8 cellular contexts compared by ENCODE assay signal in the genomic region with DNA sequence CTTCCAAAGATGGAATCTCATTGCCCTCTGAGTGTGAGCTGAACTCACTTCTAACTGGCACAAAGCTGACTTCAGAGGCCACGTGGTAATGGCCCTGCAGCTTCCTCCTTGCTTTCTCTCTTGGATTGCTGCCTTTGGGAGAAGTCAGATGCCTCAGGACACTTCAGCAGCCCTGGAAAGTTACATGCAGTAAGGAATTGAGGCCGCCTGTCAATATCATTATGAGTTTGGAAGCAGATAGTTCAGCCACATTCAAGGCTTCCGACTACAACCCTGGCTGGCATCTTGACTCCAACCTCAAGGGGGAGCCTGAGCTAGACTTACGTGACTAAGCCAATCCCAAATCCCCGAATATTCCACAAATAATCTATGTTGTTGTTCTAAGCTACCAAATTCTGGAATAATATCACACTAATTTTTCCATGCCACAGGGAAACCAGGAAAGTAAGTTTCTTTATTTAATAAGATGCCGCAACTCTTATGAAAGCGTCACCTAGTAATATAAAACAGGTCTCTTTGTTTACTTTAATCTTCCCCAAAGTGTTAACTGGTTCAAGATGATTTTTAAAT. TPM values are rescaled to one million over a fixed set of nuclear protein-coding genes. Genes with fewer than 3 reads are reported as not detected.
DNase-seq lines count a peak whose midpoint lies in the region; ATAC-seq and TF ChIP-seq lines count a peak whose summit lies in the region.

No MANE protein-coding gene starts in this region.

- H3K36me3 ChIP-seq in PC-9 (ENCODE audit: low read depth) = peaks cover 48% of the 10 kb centered on the region
- H3K36me3 ChIP-seq in muscle layer of colon (ENCODE audit: insufficient read depth, low read length) = peaks cover 17% of the 10 kb centered on the region

- H3K27me3 ChIP-seq in PC-9 (ENCODE audit: insufficient read depth, low read depth) (no peaks in the 10 kb centered on the region), muscle layer of colon (ENCODE audit: control insufficient read depth in 1 of 2, insufficient read depth in 2 of 2, low read length in 2 of 2) (no peaks in the 10 kb centered on the region)

- H3K9me2 ChIP-seq in PC-9 (ENCODE audit: insufficient read depth) = no peaks in the 10 kb centered on the region

- no peak overlapping the region for H3K4me2 ChIP-seq in PC-9

- no peak overlapping the region for H3K4me3 ChIP-seq in PC-9
- H3K4me3 ChIP-seq in muscle layer of colon (ENCODE audit: low read depth in 1 of 2, low read length in 2 of 2) = no peak overlapping the region

- H3K27ac ChIP-seq in PC-9 (peak overlapping the region; percentile 27), epithelial cell of prostate (peak overlapping the region; percentile 32), muscle layer of colon (ENCODE audit: low read depth, low read length) (peak overlapping the region; percentile 76)

- intact Hi-C loops in PC-9 (cut with micrococcal nuclease; ENCODE audit: unreplicated experiment) = loop anchor here (1.0 to 5.0 kb wide), 2 partner anchors 142 to 252 kb away; no protein-coding TSS in a partner anchor

- no peak for ATAC-seq in GM18861 (IDR thresholded peaks at IDR 0.05; ENCODE audit: unreplicated experiment)

- in situ Hi-C loops in GM13977 (cut with MboI; ENCODE audit: low pct_unique_long_range_greater_than_20kb, low sequenced_read_pairs, unreplicated experiment) = loop anchor here (25.0 kb wide), 1 partner anchor 137 kb away; no protein-coding TSS in a partner anchor

- CTCF ChIA-PET in PC-9 (lab: Charles Lee) = interaction anchor here (0.6 to 1.3 kb wide), 9 partner anchors 15 to 200 kb away, joined by 3 to 13 read pairs (median 4); no protein-coding TSS in a partner anchor

- POLR2A ChIA-PET in PC-9 (lab: Charles Lee; ENCODE audit: unreplicated experiment) = interaction anchor here (0.6 to 1.2 kb wide), 5 partner anchors 14 to 78 kb away, joined by 3 to 13 read pairs (median 7); a partner anchor contains a TSS

- H2AFZ ChIP-seq in PC-9 = no peak overlapping the region

- H3K9ac ChIP-seq in muscle layer of colon (ENCODE audit: low read length) = no peak overlapping the region

- DNase-seq in Ammon's horn (ENCODE audit: low spot score) (peak; percentile 76), GM13977 (ENCODE audit: low spot score) (no peak), PC-9 (peak; percentile 39 to 57), epithelial cell of prostate (ENCODE audit: low read depth, low spot score) (no peak), NK-92 (lab: John Stamatoyannopoulos, UW; ENCODE audit: unreplicated experiment) (no peak)
- no peak for DNase-seq in activated CD4-positive, alpha-beta T cell treated with anti-CD3 and anti-CD28 coated beads, Interleukin-2, amount 50 U/mL, for 4 hours

- H3K79me2 ChIP-seq in PC-9 (ENCODE audit: low read depth) = peaks cover 37% of the 10 kb centered on the region

- peaks cover 39% of the 10 kb centered on the region for H3F3A ChIP-seq in PC-9 (ENCODE audit: insufficient read depth, low read depth)

- peaks cover 24% of the 10 kb centered on the region for H3K4me1 ChIP-seq in PC-9 (replicated peaks; ENCODE audit: insufficient read depth)
- H3K4me1 ChIP-seq in muscle layer of colon (ENCODE audit: insufficient read depth, low read length) = peaks cover 15% of the 10 kb centered on the region

- no peaks in the 10 kb centered on the region for H4K20me1 ChIP-seq in PC-9 (ENCODE audit: insufficient read depth)

- peak; percentile 53 for TF ChIP-seq CTCF in GM13977 (IDR thresholded peaks at IDR 0.05; ENCODE audit: extremely low read depth, insufficient read depth, missing control alignments)
- peak; percentile 81 for TF ChIP-seq CTCF in PC-9 (conservative IDR thresholded peaks at IDR 0.05)

- H3K9me3 ChIP-seq in PC-9 (ENCODE audit: insufficient read depth, low read depth) = no peaks in the 10 kb centered on the region
- no peaks in the 10 kb centered on the region for H3K9me3 ChIP-seq in muscle layer of colon (ENCODE audit: low read length)

- no TSS peak for BruUV-seq in PC-9 (replicated peaks; lab: Mats Ljungman, UMichigan)

RNA-seq across cellular contexts. Expression of a gene that starts 13.6 kb away (rescaled TPM):
- 93.4 and 125 TPM in 2 replicates for total RNA-seq in PC-9 (2021)

RNA-seq across cellular contexts. Expression of a gene that starts 18.0 kb away (rescaled TPM):
- total RNA-seq in PC-9 (2021) = 0.11 and 0.43 TPM in 2 replicates

Comparison
In these comparisons a context has a peak if more than half of its experiments do, and no peak if none do; other contexts are left out.
1. DNase-seq: peak in Ammon's horn (single experiment) and PC-9 (2 of 2); none in GM13977 (single experiment), epithelial cell of prostate (single experiment), NK-92 (single experiment) and activated CD4-positive, alpha-beta T cell treated with anti-CD3 and anti-CD28 coated beads, Interleukin-2, amount 50 U/mL, for 4 hours (0 of 2).
2. Peak in every context shown above with its lines, with median percentiles within 50 percentile points of each other: H3K27ac ChIP-seq.